Comparison of ENCODE assay signal across 16 cellular contexts in the genomic region with DNA sequence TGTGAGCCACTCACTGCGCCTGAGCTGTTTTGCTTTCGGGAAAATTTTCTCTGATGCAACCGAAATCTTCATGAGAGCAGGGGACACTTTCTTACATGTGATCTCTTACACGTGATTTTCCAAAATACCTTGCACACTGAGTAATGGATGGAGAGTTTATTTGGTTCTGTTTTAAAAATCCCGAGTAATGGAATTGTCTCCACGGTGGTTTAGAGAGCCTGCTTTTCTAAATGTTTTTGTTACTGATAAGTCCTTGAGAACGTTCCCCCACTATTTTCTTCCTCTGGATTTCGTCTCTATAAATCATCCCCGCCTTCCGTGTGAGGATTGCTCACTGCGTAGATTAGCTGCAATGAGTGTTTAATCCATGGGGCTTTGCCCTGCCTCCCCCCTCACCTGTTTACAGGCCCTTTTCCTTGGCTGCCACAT.
"Had no signal": no experiment of that assay in that cellular context is flagged by ENCODE, and none has a peak within 500 bp of the region (broad histone marks: within the 10 kb centered on the region; RNA-seq: fewer than 3 reads in every experiment).

No MANE protein-coding gene starts in this region.

- H3K36me3 ChIP-seq: esophagus squamous epithelium, heart left ventricle, prostate gland, right lobe of liver, suprapubic skin had no signal

- FAIRE-seq: bronchial epithelial cell had no signal

- H3K4me3 ChIP-seq: esophagus squamous epithelium, heart left ventricle, prostate gland, right lobe of liver, suprapubic skin had no signal

- H3K27ac ChIP-seq: prostate gland, right lobe of liver, suprapubic skin had no signal

- H3K27me3 ChIP-seq: esophagus squamous epithelium, right lobe of liver, suprapubic skin had no signal

- DNase-seq: activated CD4-positive, alpha-beta T cell treated with anti-CD3 and anti-CD28 coated beads, Interleukin-2, amount 10 ng/mL, durations not matched to agents 7 days and 5 days; activated T-cell treated with anti-CD3 and anti-CD28 coated beads for 4 hours; esophagus squamous epithelium; foreskin melanocyte; heart left ventricle; left colon; naive thymus-derived CD8-positive, alpha-beta T cell; nucleus accumbens; right lobe of liver; stimulated activated CD4-positive, alpha-beta T cell treated with anti-CD3 and anti-CD28 coated beads, Interleukin-2, amount 100 ng/mL, for 24 hours; stimulated activated naive CD4-positive, alpha-beta T cell; T-cell; T1000 had no signal

- H3K4me1 ChIP-seq: esophagus squamous epithelium, heart left ventricle, prostate gland, right lobe of liver had no signal

- H3K9me3 ChIP-seq: esophagus squamous epithelium, heart left ventricle, prostate gland, right lobe of liver, suprapubic skin had no signal
